Comparison of ENCODE assay signal across 3 cellular contexts in the genomic region with DNA sequence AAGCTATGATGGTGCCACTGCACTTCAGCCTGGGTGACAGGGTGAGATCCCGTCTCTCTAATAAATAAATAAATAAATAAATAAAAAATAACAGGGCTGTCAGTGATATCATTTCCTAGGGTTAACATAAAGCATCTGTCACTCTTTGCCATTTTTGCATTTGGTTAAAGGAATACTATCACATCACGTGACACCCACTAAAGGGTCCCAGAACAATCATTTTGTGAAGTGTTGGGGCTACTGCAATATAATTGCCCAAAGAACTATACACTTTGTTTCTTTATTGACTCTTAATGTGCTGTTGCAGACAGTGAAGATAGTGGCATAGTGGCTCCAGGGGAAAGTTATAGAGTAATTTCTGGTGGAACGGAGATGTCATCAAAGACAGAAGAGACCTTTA.
TF ChIP-seq lines count a peak whose summit lies in the region.

No MANE protein-coding gene starts in this region.

TF ChIP-seq in HepG2, 621 proteins besides CTCF, POLR2A, EP300 and RAD21:
- peak; percentile 60; the same call in 1 of the 2 replicates for TF ChIP-seq RAD51 (IDR thresholded peaks at IDR 0.05; ENCODE audit: borderline replicate concordance)
- TF ChIP-seq KAT7 (CRISPR knock-in tag; IDR thresholded peaks at IDR 0.05; ENCODE audit: borderline replicate concordance), result no peak
TF ChIP-seq in HepG2: peak in this region for 1.

TF ChIP-seq in K562, 482 proteins besides CTCF, POLR2A, EP300 and RAD21:
- no peak for TF ChIP-seq ADNP (tag; IDR thresholded peaks at IDR 0.05)
- TF ChIP-seq, protein P1, sequence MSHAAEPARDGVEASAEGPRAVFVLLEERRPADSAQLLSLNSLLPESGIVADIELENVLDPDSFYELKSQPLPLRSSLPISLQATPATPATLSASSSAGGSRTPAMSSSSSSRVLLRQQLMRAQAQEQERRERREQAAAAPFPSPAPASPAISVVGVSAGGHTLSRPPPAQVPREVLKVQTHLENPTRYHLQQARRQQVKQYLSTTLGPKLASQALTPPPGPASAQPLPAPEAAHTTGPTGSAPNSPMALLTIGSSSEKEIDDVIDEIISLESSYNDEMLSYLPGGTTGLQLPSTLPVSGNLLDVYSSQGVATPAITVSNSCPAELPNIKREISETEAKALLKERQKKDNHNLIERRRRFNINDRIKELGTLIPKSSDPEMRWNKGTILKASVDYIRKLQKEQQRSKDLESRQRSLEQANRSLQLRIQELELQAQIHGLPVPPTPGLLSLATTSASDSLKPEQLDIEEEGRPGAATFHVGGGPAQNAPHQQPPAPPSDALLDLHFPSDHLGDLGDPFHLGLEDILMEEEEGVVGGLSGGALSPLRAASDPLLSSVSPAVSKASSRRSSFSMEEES (CRISPR knock-in tag; IDR thresholded peaks at IDR 0.05), result peak; percentile 78

TF ChIP-seq in H1, 55 proteins besides CTCF, POLR2A, EP300 and RAD21:
- TF ChIP-seq BRCA1 (IDR thresholded peaks at IDR 0.05; ENCODE audit: low read depth, low read length) (no peak), RBBP5 (IDR thresholded peaks at IDR 0.05; ENCODE audit: borderline replicate concordance, low read depth, low read length) (no peak), SIRT6 (IDR thresholded peaks at IDR 0.05; ENCODE audit: low read length) (no peak), TAF1 (IDR thresholded peaks at IDR 0.05; ENCODE audit: low read depth, low read length) (no peak), TCF12 (IDR thresholded peaks at IDR 0.05; ENCODE audit: low read depth, low read length) (no peak)
- TF ChIP-seq, protein P2, sequence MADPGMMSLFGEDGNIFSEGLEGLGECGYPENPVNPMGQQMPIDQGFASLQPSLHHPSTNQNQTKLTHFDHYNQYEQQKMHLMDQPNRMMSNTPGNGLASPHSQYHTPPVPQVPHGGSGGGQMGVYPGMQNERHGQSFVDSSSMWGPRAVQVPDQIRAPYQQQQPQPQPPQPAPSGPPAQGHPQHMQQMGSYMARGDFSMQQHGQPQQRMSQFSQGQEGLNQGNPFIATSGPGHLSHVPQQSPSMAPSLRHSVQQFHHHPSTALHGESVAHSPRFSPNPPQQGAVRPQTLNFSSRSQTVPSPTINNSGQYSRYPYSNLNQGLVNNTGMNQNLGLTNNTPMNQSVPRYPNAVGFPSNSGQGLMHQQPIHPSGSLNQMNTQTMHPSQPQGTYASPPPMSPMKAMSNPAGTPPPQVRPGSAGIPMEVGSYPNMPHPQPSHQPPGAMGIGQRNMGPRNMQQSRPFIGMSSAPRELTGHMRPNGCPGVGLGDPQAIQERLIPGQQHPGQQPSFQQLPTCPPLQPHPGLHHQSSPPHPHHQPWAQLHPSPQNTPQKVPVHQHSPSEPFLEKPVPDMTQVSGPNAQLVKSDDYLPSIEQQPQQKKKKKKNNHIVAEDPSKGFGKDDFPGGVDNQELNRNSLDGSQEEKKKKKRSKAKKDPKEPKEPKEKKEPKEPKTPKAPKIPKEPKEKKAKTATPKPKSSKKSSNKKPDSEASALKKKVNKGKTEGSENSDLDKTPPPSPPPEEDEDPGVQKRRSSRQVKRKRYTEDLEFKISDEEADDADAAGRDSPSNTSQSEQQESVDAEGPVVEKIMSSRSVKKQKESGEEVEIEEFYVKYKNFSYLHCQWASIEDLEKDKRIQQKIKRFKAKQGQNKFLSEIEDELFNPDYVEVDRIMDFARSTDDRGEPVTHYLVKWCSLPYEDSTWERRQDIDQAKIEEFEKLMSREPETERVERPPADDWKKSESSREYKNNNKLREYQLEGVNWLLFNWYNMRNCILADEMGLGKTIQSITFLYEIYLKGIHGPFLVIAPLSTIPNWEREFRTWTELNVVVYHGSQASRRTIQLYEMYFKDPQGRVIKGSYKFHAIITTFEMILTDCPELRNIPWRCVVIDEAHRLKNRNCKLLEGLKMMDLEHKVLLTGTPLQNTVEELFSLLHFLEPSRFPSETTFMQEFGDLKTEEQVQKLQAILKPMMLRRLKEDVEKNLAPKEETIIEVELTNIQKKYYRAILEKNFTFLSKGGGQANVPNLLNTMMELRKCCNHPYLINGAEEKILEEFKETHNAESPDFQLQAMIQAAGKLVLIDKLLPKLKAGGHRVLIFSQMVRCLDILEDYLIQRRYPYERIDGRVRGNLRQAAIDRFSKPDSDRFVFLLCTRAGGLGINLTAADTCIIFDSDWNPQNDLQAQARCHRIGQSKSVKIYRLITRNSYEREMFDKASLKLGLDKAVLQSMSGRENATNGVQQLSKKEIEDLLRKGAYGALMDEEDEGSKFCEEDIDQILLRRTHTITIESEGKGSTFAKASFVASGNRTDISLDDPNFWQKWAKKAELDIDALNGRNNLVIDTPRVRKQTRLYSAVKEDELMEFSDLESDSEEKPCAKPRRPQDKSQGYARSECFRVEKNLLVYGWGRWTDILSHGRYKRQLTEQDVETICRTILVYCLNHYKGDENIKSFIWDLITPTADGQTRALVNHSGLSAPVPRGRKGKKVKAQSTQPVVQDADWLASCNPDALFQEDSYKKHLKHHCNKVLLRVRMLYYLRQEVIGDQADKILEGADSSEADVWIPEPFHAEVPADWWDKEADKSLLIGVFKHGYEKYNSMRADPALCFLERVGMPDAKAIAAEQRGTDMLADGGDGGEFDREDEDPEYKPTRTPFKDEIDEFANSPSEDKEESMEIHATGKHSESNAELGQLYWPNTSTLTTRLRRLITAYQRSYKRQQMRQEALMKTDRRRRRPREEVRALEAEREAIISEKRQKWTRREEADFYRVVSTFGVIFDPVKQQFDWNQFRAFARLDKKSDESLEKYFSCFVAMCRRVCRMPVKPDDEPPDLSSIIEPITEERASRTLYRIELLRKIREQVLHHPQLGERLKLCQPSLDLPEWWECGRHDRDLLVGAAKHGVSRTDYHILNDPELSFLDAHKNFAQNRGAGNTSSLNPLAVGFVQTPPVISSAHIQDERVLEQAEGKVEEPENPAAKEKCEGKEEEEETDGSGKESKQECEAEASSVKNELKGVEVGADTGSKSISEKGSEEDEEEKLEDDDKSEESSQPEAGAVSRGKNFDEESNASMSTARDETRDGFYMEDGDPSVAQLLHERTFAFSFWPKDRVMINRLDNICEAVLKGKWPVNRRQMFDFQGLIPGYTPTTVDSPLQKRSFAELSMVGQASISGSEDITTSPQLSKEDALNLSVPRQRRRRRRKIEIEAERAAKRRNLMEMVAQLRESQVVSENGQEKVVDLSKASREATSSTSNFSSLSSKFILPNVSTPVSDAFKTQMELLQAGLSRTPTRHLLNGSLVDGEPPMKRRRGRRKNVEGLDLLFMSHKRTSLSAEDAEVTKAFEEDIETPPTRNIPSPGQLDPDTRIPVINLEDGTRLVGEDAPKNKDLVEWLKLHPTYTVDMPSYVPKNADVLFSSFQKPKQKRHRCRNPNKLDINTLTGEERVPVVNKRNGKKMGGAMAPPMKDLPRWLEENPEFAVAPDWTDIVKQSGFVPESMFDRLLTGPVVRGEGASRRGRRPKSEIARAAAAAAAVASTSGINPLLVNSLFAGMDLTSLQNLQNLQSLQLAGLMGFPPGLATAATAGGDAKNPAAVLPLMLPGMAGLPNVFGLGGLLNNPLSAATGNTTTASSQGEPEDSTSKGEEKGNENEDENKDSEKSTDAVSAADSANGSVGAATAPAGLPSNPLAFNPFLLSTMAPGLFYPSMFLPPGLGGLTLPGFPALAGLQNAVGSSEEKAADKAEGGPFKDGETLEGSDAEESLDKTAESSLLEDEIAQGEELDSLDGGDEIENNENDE (IDR thresholded peaks at IDR 0.05; ENCODE audit: insufficient replicate concordance, low read length), result no peak
